In genomic region chr1:244409648-244410164, GRCh38 we compare ENCODE assay signal across 12 cellular contexts. TPM values are rescaled to one million over a fixed set of nuclear protein-coding genes. Genes with fewer than 3 reads are reported as not detected.
DNase-seq lines count a peak whose midpoint lies in the region; ATAC-seq and TF ChIP-seq lines count a peak whose summit lies in the region.
"Had no signal": no experiment of that assay in that cellular context is flagged by ENCODE, and none has a peak within 500 bp of the region (broad histone marks: within the 10 kb centered on the region; RNA-seq: fewer than 3 reads in every experiment).

No MANE protein-coding gene starts in this region.

- peaks cover 0 to 13% (median 2%) of the 10 kb centered on the region in 6 donors for H3K4me1 ChIP-seq in spleen
- peaks cover 0 to 23% (median 0%) of the 10 kb centered on the region in 3 donors for H3K4me1 ChIP-seq in gastroesophageal sphincter

- peaks cover 20 to 64% of the 10 kb centered on the region in 2 donors for H3K36me3 Mint-ChIP-seq in activated T-cell treated with anti-CD3 and anti-CD28 coated beads, Interleukin-2, amount 50 U/mL, for 72 hours (ENCODE audit: insufficient read depth in 2 of 2)

- H3K9me3 ChIP-seq in spleen: peaks cover 0 to 1% (median 0%) of the 10 kb centered on the region in 8 donors
- H3K9me3 ChIP-seq in gastroesophageal sphincter: no peaks in the 10 kb centered on the region

- peaks cover 0 to 6% of the 10 kb centered on the region in 2 donors for H3K9me3 Mint-ChIP-seq in activated T-cell treated with anti-CD3 and anti-CD28 coated beads, Interleukin-2, amount 50 U/mL, for 72 hours

- no peaks in the 10 kb centered on the region for H3K27me3 ChIP-seq in spleen (replicated peaks in 1 of 7)
- no peaks in the 10 kb centered on the region for H3K27me3 ChIP-seq in gastroesophageal sphincter

- H3K27ac ChIP-seq in spleen (peak overlapping the region in 6 of 8 donors; percentile 0 to 70 (median 18)), gastroesophageal sphincter (no peak overlapping the region)

- peaks cover 14% of the 10 kb centered on the region for H3K4me1 Mint-ChIP-seq in activated T-cell treated with anti-CD3 and anti-CD28 coated beads, Interleukin-2, amount 50 U/mL, for 72 hours (ENCODE audit: low read depth)

- peak overlapping the region; percentile 47 for H3K27ac Mint-ChIP-seq in activated T-cell treated with anti-CD3 and anti-CD28 coated beads, Interleukin-2, amount 50 U/mL, for 72 hours
- H3K27ac Mint-ChIP-seq: activated naive CD4-positive, alpha-beta T cell treated with anti-CD3 and anti-CD28 coated beads for 36 hours had no signal

- TF ChIP-seq EP300 in gastroesophageal sphincter (IDR thresholded peaks at IDR 0.05): no peak

- H3K4me3 ChIP-seq in spleen (no peak overlapping the region), gastroesophageal sphincter (no peak overlapping the region)

- TF ChIP-seq POLR2A in spleen (IDR thresholded peaks at IDR 0.05) (no peak), gastroesophageal sphincter (IDR thresholded peaks at IDR 0.05) (no peak)

- WGBS in spleen, 5 donors: 54 to 87% (median 72%) methylated on average over 4 of the region's 4 CpGs
- WGBS in gastroesophageal sphincter (ENCODE audit: low coverage in 1 of 2), 2 donors: 61 to 85% methylated on average over 4 of the region's 4 CpGs

- no peak for DNase-seq in activated T-cell treated with anti-CD3 and anti-CD28 coated beads, Interleukin-2, amount 50 U/mL, for 72 hours
- no peak for DNase-seq in activated T-cell treated with anti-CD3 and anti-CD28 coated beads, Interleukin-2, amount 50 U/mL, for 48 hours
- DNase-seq in spleen (no peak), activated gamma-delta T cell (lab: John Stamatoyannopoulos, UW) (no peak)
- DNase-seq: activated naive CD4-positive, alpha-beta T cell treated with anti-CD3 and anti-CD28 coated beads for 36 hours; effector memory CD4-positive, alpha-beta T cell; NCI-H526; T-helper 9 cell had no signal

- intact Hi-C loops in spleen (cut with DNase I; ENCODE audit: low total_unique reads): no loop called here

- H3K27me3 Mint-ChIP-seq in activated T-cell treated with anti-CD3 and anti-CD28 coated beads, Interleukin-2, amount 50 U/mL, for 72 hours (ENCODE audit: low read depth): no peaks in the 10 kb centered on the region

- no peak for TF ChIP-seq CTCF in spleen (IDR thresholded peaks at IDR 0.05 in 8 of 11, conservative IDR thresholded peaks at IDR 0.05 in 3 of 11)
- no peak for TF ChIP-seq CTCF in gastroesophageal sphincter (IDR thresholded peaks at IDR 0.05)

- H3K36me3 ChIP-seq in spleen: peaks cover 0 to 100% (median 64%) of the 10 kb centered on the region in 6 donors
- H3K36me3 ChIP-seq in gastroesophageal sphincter: peaks cover 0 to 74% of the 10 kb centered on the region in 2 donors

- ATAC-seq in activated T-cell treated with anti-CD3 and anti-CD28 coated beads, Interleukin-2, amount 50 U/mL, for 72 hours (replicated peaks in 1 of 2): no peak
- peak; percentile 80 for ATAC-seq in HG02588 (IDR thresholded peaks at IDR 0.05; ENCODE audit: unreplicated experiment)
- ATAC-seq in HG03442 (IDR thresholded peaks at IDR 0.05; ENCODE audit: unreplicated experiment): peak; percentile 78
- no peak for ATAC-seq in gastroesophageal sphincter
- ATAC-seq in esophagus mucosa: no peak

- no peak overlapping the region for H3K4me3 Mint-ChIP-seq in activated T-cell treated with anti-CD3 and anti-CD28 coated beads, Interleukin-2, amount 50 U/mL, for 72 hours
- H3K4me3 Mint-ChIP-seq: activated naive CD4-positive, alpha-beta T cell treated with anti-CD3 and anti-CD28 coated beads for 36 hours had no signal

RNA-seq across cellular contexts. Expression of gene ADSS2, which starts 42.0 kb away (rescaled TPM):
- total RNA-seq in activated T-cell treated with anti-CD3 and anti-CD28 coated beads, Interleukin-2, amount 50 U/mL, for 72 hours: 10 to 100 TPM; 46.5 to 51.1 TPM
- 10 to 100 TPM; 40.2 to 48.6 (median 44.2) TPM for total RNA-seq in spleen
- polyA plus RNA-seq in spleen: 10 to 100 TPM; 19.9 to 23.4 (median 22.0) TPM
- total RNA-seq in gastroesophageal sphincter: 10 to 100 TPM; 28.9 to 59.0 (median 47.1) TPM
- total RNA-seq in esophagus mucosa: 26.3 TPM

RNA-seq across cellular contexts. Expression of gene CATSPERE, which starts 51.4 kb away (rescaled TPM):
- under 1 TPM; 0.38 to 0.83 TPM for total RNA-seq in activated T-cell treated with anti-CD3 and anti-CD28 coated beads, Interleukin-2, amount 50 U/mL, for 72 hours
- total RNA-seq in spleen: 1 to 10 TPM in 6 of 7 donors, under 1 TPM in 1; 0.85 to 4.0 (median 1.3) TPM
- under 1 TPM; 0.50 to 0.70 (median 0.52) TPM for polyA plus RNA-seq in spleen
- 1 to 10 TPM; 1.2 to 2.7 (median 2.3) TPM for total RNA-seq in gastroesophageal sphincter
- total RNA-seq in esophagus mucosa: 0.64 TPM

Comparison
In these comparisons a context has a peak if more than half of its experiments do, and no peak if none do; other contexts are left out.
1. ATAC-seq: peak in HG02588 (single experiment) and HG03442 (single experiment); none in activated T-cell treated with anti-CD3 and anti-CD28 coated beads, Interleukin-2, amount 50 U/mL, for 72 hours (0 of 2), gastroesophageal sphincter (single experiment) and esophagus mucosa (single experiment).
2. H3K27ac ChIP-seq: peak in spleen (6 of 8); none in gastroesophageal sphincter (0 of 4).